9 cellular contexts compared by ENCODE assay signal in genomic region chr1:101259744-101260148, GRCh38. TPM values are rescaled to one million over a fixed set of nuclear protein-coding genes. Genes with fewer than 3 reads are reported as not detected.
DNase-seq lines count a peak whose midpoint lies in the region; ATAC-seq and TF ChIP-seq lines count a peak whose summit lies in the region.
"Had no signal": no experiment of that assay in that cellular context is flagged by ENCODE, and none has a peak within 500 bp of the region (broad histone marks: within the 10 kb centered on the region; RNA-seq: fewer than 3 reads in every experiment).

No MANE protein-coding gene starts in this region.

- no peak for TF ChIP-seq CTCF in DND-41 (IDR thresholded peaks at IDR 0.05; ENCODE audit: borderline replicate concordance, extremely low read depth, low read length, poor library complexity, severe bottlenecking)
- TF ChIP-seq CTCF in neural crest cell (conservative IDR thresholded peaks at IDR 0.05), result no peak

- H3K9me3 ChIP-seq in DND-41 (ENCODE audit: insufficient read depth, low read length, severe bottlenecking), result no peaks in the 10 kb centered on the region

- no peak overlapping the region for H3K4me2 ChIP-seq in DND-41 (ENCODE audit: insufficient read depth, low read length)

- H3K79me2 ChIP-seq in DND-41 (ENCODE audit: insufficient read depth, low read length), result no peaks in the 10 kb centered on the region

- H3K4me3 ChIP-seq in DND-41 (ENCODE audit: low read depth in 1 of 2, low read length in 2 of 2), result no peak overlapping the region

- H3K27me3 ChIP-seq in DND-41 (ENCODE audit: insufficient read depth, low read length, poor library complexity), result no peaks in the 10 kb centered on the region

- H4K20me1 ChIP-seq in DND-41 (ENCODE audit: insufficient read depth, low read length), result no peaks in the 10 kb centered on the region

- H3K27me3 Mint-ChIP-seq in central memory CD8-positive, alpha-beta T cell, result no peaks in the 10 kb centered on the region
- no peaks in the 10 kb centered on the region for H3K27me3 Mint-ChIP-seq in neural crest cell (ENCODE audit: low read depth)

- H3K4me1 ChIP-seq in DND-41 (ENCODE audit: insufficient read depth, low read length), result peaks cover 51% of the 10 kb centered on the region

- no peaks in the 10 kb centered on the region for H3K36me3 ChIP-seq in DND-41 (ENCODE audit: insufficient read depth, low read length)

- H3K27ac ChIP-seq in DND-41 (ENCODE audit: low read length), result no peak overlapping the region

- H3K4me1 Mint-ChIP-seq in central memory CD8-positive, alpha-beta T cell, result peaks cover 64% of the 10 kb centered on the region
- H3K4me1 Mint-ChIP-seq in neural crest cell, result peaks cover 23% of the 10 kb centered on the region

- no peak overlapping the region for H3K9ac ChIP-seq in DND-41 (ENCODE audit: low read depth, low read length)

- no peaks in the 10 kb centered on the region for H3K9me3 Mint-ChIP-seq in central memory CD8-positive, alpha-beta T cell
- no peaks in the 10 kb centered on the region for H3K9me3 Mint-ChIP-seq in neural crest cell

- ATAC-seq in DND-41 (ENCODE audit: insufficient read depth, low read depth), result no peak
- ATAC-seq in central memory CD8-positive, alpha-beta T cell (replicated peaks; ENCODE audit: extremely low read depth, poor library complexity, severe bottlenecking), result peak; percentile 23
- no peak for ATAC-seq in HG03135 (IDR thresholded peaks at IDR 0.05; ENCODE audit: unreplicated experiment)
- no peak for ATAC-seq in HG03139 (IDR thresholded peaks at IDR 0.05; ENCODE audit: unreplicated experiment)

- no peak overlapping the region for H3K4me3 Mint-ChIP-seq in central memory CD8-positive, alpha-beta T cell
- H3K4me3 Mint-ChIP-seq in neural crest cell, result no peak overlapping the region

- H2AFZ ChIP-seq in DND-41 (ENCODE audit: low read depth, low read length), result peak overlapping the region; percentile 38; the same call in 1 of the 2 replicates

- H3K36me3 Mint-ChIP-seq in central memory CD8-positive, alpha-beta T cell (ENCODE audit: insufficient read depth), result no peaks in the 10 kb centered on the region
- H3K36me3 Mint-ChIP-seq in neural crest cell (ENCODE audit: low read depth), result no peaks in the 10 kb centered on the region

- H3K27ac Mint-ChIP-seq in central memory CD8-positive, alpha-beta T cell (ENCODE audit: low read depth), result peak overlapping the region; percentile 73
- peak overlapping the region; percentile 47 for H3K27ac Mint-ChIP-seq in neural crest cell (ENCODE audit: unreplicated experiment)

- no peak for DNase-seq in DND-41
- peak; percentile 91 for DNase-seq in NOMO-1 treated with DMSO at 0.1 percent for 48 hours (lab: John Stamatoyannopoulos, UW; ENCODE audit: unreplicated experiment)
- no peak for DNase-seq in central memory CD8-positive, alpha-beta T cell (ENCODE audit: low spot score in 2 of 2)
- DNase-seq in neural crest cell (ENCODE audit: low read depth, low spot score), result no peak
- DNase-seq in NK-92 (lab: John Stamatoyannopoulos, UW; ENCODE audit: unreplicated experiment), result no peak
- DNase-seq in stimulated activated naive CD4-positive, alpha-beta T cell (lab: John Stamatoyannopoulos, UW), result no peak
- DNase-seq: activated CD4-positive, alpha-beta T cell treated with anti-CD3 and anti-CD28 coated beads for 4 hours had no signal

RNA-seq across cellular contexts. Expression of gene S1PR1, which starts 22.9 kb away (rescaled TPM):
- total RNA-seq in neural crest cell, result 20.9 and 21.6 TPM in 2 replicates
